In the genomic region with DNA sequence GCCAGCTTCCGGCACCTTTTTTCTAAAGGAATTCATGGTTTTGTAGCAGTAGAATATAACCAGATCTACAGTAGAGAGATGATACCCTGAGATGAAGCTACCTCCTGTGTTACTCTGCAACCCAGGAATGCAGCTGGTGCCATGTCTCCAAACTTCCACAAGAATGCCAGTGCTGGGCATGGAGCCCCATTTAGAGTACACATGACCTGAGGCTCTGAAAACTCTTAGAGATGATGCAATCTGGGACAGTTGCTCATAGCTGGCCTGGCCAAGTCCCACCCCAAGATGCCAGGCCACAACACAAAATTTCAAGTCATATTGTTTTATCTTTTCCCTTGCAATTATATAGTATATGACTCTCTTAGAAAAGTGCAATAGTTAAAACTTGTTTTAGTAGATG, we compare ENCODE assay signal across 4 cellular contexts. TPM values are rescaled to one million over a fixed set of nuclear protein-coding genes. Genes with fewer than 3 reads are reported as not detected.
"Had no signal": no experiment of that assay in that cellular context is flagged by ENCODE, and none has a peak within 500 bp of the region (broad histone marks: within the 10 kb centered on the region; RNA-seq: fewer than 3 reads in every experiment).

No MANE protein-coding gene starts in this region.

RNA-seq across cellular contexts. Expression of a gene that starts 13.4 kb away (rescaled TPM):
- total RNA-seq: dermis blood vessel endothelial cell; fibroblast of villous mesenchyme; naive thymus-derived CD8-positive, alpha-beta T cell; smooth muscle cell had no signal
